Comparison of ENCODE assay signal across 1 cellular context in the genomic region with DNA sequence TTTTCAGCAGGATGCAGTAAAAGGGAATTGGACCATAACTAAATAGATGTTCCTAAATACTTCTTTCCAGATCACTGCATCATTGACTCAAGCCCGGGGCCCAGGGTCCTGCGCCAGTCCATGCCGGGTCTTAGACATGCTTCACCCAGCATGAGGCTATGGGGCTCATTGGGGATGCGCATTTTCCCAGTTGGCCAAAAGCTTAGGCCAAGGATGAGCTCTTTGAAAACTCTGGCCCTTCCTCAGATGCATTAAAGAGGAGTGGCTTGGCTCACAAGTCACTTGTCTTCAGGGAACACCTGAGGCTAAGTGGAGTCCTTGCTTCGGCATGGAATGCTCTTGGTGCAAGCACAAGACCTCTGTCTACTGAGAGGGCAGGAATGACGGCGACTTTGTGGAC.
A peak's percentile ranks its signal among the peaks of the same experiment; 100 is the strongest.
TF ChIP-seq lines count a peak whose summit lies in the region.

No MANE protein-coding gene starts in this region.

TF ChIP-seq in GM23338, 12 proteins besides CTCF, POLR2A, EP300 and RAD21 (continued from another document):
- peak; percentile 86 for TF ChIP-seq ZNF462 (CRISPR knock-in tag; IDR thresholded peaks at IDR 0.05)
- no peak for TF ChIP-seq STAT1 (IDR thresholded peaks at IDR 0.05; ENCODE audit: unreplicated experiment)
- TF ChIP-seq NANOG (IDR thresholded peaks at IDR 0.05; ENCODE audit: borderline replicate concordance), result no peak
